ENCODE assay signal across 35 cellular contexts in genomic region chr11:113411536-113411935, GRCh38. TPM values are rescaled to one million over a fixed set of nuclear protein-coding genes. Genes with fewer than 3 reads are reported as not detected.
"Had no signal": no experiment of that assay in that cellular context is flagged by ENCODE, and none has a peak within 500 bp of the region (broad histone marks: within the 10 kb centered on the region; RNA-seq: fewer than 3 reads in every experiment).

No MANE protein-coding gene starts in this region.

- H3K9me3 ChIP-seq: neutrophil, ovary, right lobe of liver, thoracic aorta had no signal

- H3K36me3 Mint-ChIP-seq: activated CD4-positive, alpha-beta memory T cell treated with anti-CD3 and anti-CD28 coated beads for 36 hours; activated naive CD4-positive, alpha-beta T cell treated with anti-CD3 and anti-CD28 coated beads, Interleukin-2, amount 10 ng/mL, durations not matched to agents 7 days and 5 days; activated naive CD8-positive, alpha-beta T cell treated with anti-CD3 and anti-CD28 coated beads, Interleukin-2, amount 10 ng/mL, durations not matched to agents 7 days and 5 days; immature natural killer cell; mesothelial cell of epicardium; naive B cell had no signal

- H3K36me3 ChIP-seq: brain microvascular endothelial cell, neutrophil, ovary, right lobe of liver, thoracic aorta, WERI-Rb-1 had no signal

- H3K4me3 Mint-ChIP-seq: activated CD4-positive, alpha-beta memory T cell treated with anti-CD3 and anti-CD28 coated beads for 36 hours; activated CD4-positive, alpha-beta T cell treated with anti-CD3 and anti-CD28 coated beads, Interleukin-2, amount 10 ng/mL, durations not matched to agents 24 days and 14 days; activated naive CD4-positive, alpha-beta T cell treated with anti-CD3 and anti-CD28 coated beads, Interleukin-2, amount 10 ng/mL, durations not matched to agents 7 days and 5 days; activated naive CD8-positive, alpha-beta T cell treated with anti-CD3 and anti-CD28 coated beads, Interleukin-2, amount 10 ng/mL, durations not matched to agents 7 days and 5 days; effector memory CD8-positive, alpha-beta T cell; immature natural killer cell; mesothelial cell of epicardium; naive B cell; nephron progenitor cell had no signal

- H3K4me1 ChIP-seq: right lobe of liver had no signal

- H3K4me1 Mint-ChIP-seq: activated CD4-positive, alpha-beta T cell treated with anti-CD3 and anti-CD28 coated beads, Interleukin-2, amount 10 ng/mL, durations not matched to agents 24 days and 14 days; activated naive CD4-positive, alpha-beta T cell treated with anti-CD3 and anti-CD28 coated beads, Interleukin-2, amount 10 ng/mL, durations not matched to agents 7 days and 5 days; activated naive CD8-positive, alpha-beta T cell treated with anti-CD3 and anti-CD28 coated beads, Interleukin-2, amount 10 ng/mL, durations not matched to agents 7 days and 5 days; immature natural killer cell; mesothelial cell of epicardium; naive B cell had no signal

- DNase-seq: activated CD4-positive, alpha-beta memory T cell treated with anti-CD3 and anti-CD28 coated beads for 36 hours; activated CD4-positive, alpha-beta T cell treated with anti-CD3 and anti-CD28 coated beads, Interleukin-2, amount 10 ng/mL, durations not matched to agents 24 days and 14 days; activated CD4-positive, CD25-positive, alpha-beta regulatory T cell treated with anti-CD3 and anti-CD28 coated beads, Interleukin-2, amount 50 U/mL, for 72 hours; activated CD8-positive, alpha-beta memory T cell treated with anti-CD3 and anti-CD28 coated beads, Interleukin-2, amount 50 U/mL, for 4 hours; activated gamma-delta T cell; activated naive CD4-positive, alpha-beta T cell treated with anti-CD3 and anti-CD28 coated beads, Interleukin-2, amount 10 ng/mL, durations not matched to agents 7 days and 5 days; activated naive CD8-positive, alpha-beta T cell treated with anti-CD3 and anti-CD28 coated beads, Interleukin-2, amount 10 ng/mL, durations not matched to agents 7 days and 5 days; activated T-cell treated with anti-CD3 and anti-CD28 coated beads, Interleukin-2, amount 50 U/mL, for 1 hour; amniotic stem cell; brain microvascular endothelial cell; caudate nucleus; cortex of kidney; effector memory CD8-positive, alpha-beta T cell; hypothalamus; immature natural killer cell; kidney; left colon; naive B cell; nephron progenitor cell; ovary; right lobe of liver; stimulated activated CD4-positive, alpha-beta T cell treated with anti-CD3 and anti-CD28 coated beads, Interleukin-2, amount 100 ng/mL, for 48 hours; stimulated activated naive CD8-positive, alpha-beta T cell treated with anti-CD3 and anti-CD28 coated beads, Interleukin-15, Interleukin-2, amounts not matched to agents 100 U/mL and 50 U/mL, for 24 hours; T1000; trophoblast cell; WERI-Rb-1 had no signal

- H3K27me3 Mint-ChIP-seq: activated CD4-positive, alpha-beta T cell treated with anti-CD3 and anti-CD28 coated beads, Interleukin-2, amount 10 ng/mL, durations not matched to agents 24 days and 14 days; activated naive CD4-positive, alpha-beta T cell treated with anti-CD3 and anti-CD28 coated beads, Interleukin-2, amount 10 ng/mL, durations not matched to agents 7 days and 5 days; activated naive CD8-positive, alpha-beta T cell treated with anti-CD3 and anti-CD28 coated beads, Interleukin-2, amount 10 ng/mL, durations not matched to agents 7 days and 5 days had no signal

- H3K27ac ChIP-seq: brain microvascular endothelial cell, neutrophil, ovary, right lobe of liver, thoracic aorta, WERI-Rb-1 had no signal

- H3K9me3 Mint-ChIP-seq: activated CD4-positive, alpha-beta memory T cell treated with anti-CD3 and anti-CD28 coated beads for 36 hours; activated CD4-positive, alpha-beta T cell treated with anti-CD3 and anti-CD28 coated beads, Interleukin-2, amount 10 ng/mL, durations not matched to agents 24 days and 14 days; activated naive CD4-positive, alpha-beta T cell treated with anti-CD3 and anti-CD28 coated beads, Interleukin-2, amount 10 ng/mL, durations not matched to agents 7 days and 5 days; activated naive CD8-positive, alpha-beta T cell treated with anti-CD3 and anti-CD28 coated beads, Interleukin-2, amount 10 ng/mL, durations not matched to agents 7 days and 5 days; effector memory CD8-positive, alpha-beta T cell; immature natural killer cell; mesothelial cell of epicardium; nephron progenitor cell had no signal

- H3K4me3 ChIP-seq: ovary, right lobe of liver, thoracic aorta had no signal

- H3K27ac Mint-ChIP-seq: activated CD4-positive, alpha-beta memory T cell treated with anti-CD3 and anti-CD28 coated beads for 36 hours; activated CD4-positive, alpha-beta T cell treated with anti-CD3 and anti-CD28 coated beads, Interleukin-2, amount 10 ng/mL, durations not matched to agents 24 days and 14 days; activated naive CD4-positive, alpha-beta T cell treated with anti-CD3 and anti-CD28 coated beads, Interleukin-2, amount 10 ng/mL, durations not matched to agents 7 days and 5 days; activated naive CD8-positive, alpha-beta T cell treated with anti-CD3 and anti-CD28 coated beads, Interleukin-2, amount 10 ng/mL, durations not matched to agents 7 days and 5 days; effector memory CD8-positive, alpha-beta T cell; immature natural killer cell; mesothelial cell of epicardium; naive B cell; nephron progenitor cell; progenitor cell of endocrine pancreas had no signal

- H3K27me3 ChIP-seq: brain microvascular endothelial cell, neutrophil, ovary, right lobe of liver had no signal

RNA-seq across cellular contexts. Expression of gene ANKK1, which starts 24.0 kb away (rescaled TPM):
- total RNA-seq: activated CD4-positive, alpha-beta T cell treated with anti-CD3 and anti-CD28 coated beads, Interleukin-2, amount 10 ng/mL, durations not matched to agents 24 days and 14 days; astrocyte; chondrocyte; endothelial cell of umbilical vein; fibroblast of lung; skeletal muscle tissue had no signal
